ENCODE assay signal across 1 cellular context in the genomic region with DNA sequence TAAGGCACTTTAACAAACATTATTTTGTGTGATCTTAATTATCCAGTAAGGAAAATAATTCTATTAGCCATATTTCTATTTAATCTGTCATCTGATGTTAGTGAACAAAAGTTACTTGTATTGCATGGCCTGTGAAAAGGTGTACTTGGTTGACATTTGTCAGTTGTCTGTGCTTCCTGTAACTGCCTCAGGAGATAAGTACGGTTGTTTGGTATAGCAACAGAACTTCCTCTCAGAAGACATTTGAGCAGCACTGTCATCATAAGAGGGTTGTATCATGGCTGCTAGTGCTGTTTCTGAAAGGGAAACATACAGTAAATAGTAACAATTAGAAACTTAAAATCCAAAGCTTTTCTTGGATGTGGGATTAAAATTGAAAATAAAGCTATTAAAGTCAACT.
A peak's percentile ranks its signal among the peaks of the same experiment; 100 is the strongest.
TF ChIP-seq lines count a peak whose summit lies in the region.

No MANE protein-coding gene starts in this region.

TF ChIP-seq in K562, 482 proteins besides CTCF, POLR2A, EP300 and RAD21 (continued from another document):
- TF ChIP-seq, protein P1, sequence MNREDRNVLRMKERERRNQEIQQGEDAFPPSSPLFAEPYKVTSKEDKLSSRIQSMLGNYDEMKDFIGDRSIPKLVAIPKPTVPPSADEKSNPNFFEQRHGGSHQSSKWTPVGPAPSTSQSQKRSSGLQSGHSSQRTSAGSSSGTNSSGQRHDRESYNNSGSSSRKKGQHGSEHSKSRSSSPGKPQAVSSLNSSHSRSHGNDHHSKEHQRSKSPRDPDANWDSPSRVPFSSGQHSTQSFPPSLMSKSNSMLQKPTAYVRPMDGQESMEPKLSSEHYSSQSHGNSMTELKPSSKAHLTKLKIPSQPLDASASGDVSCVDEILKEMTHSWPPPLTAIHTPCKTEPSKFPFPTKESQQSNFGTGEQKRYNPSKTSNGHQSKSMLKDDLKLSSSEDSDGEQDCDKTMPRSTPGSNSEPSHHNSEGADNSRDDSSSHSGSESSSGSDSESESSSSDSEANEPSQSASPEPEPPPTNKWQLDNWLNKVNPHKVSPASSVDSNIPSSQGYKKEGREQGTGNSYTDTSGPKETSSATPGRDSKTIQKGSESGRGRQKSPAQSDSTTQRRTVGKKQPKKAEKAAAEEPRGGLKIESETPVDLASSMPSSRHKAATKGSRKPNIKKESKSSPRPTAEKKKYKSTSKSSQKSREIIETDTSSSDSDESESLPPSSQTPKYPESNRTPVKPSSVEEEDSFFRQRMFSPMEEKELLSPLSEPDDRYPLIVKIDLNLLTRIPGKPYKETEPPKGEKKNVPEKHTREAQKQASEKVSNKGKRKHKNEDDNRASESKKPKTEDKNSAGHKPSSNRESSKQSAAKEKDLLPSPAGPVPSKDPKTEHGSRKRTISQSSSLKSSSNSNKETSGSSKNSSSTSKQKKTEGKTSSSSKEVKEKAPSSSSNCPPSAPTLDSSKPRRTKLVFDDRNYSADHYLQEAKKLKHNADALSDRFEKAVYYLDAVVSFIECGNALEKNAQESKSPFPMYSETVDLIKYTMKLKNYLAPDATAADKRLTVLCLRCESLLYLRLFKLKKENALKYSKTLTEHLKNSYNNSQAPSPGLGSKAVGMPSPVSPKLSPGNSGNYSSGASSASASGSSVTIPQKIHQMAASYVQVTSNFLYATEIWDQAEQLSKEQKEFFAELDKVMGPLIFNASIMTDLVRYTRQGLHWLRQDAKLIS (CRISPR knock-in tag; IDR thresholded peaks at IDR 0.05) = no peak
- TF ChIP-seq ARID1B (IDR thresholded peaks at IDR 0.05) (no peak), TBL1XR1 (IDR thresholded peaks at IDR 0.05; ENCODE audit: low read length in 2 of 2) (no peak), SOX6 (IDR thresholded peaks at IDR 0.05) (no peak), HDAC2 (IDR thresholded peaks at IDR 0.05) (no peak), ASH1L (IDR thresholded peaks at IDR 0.05; ENCODE audit: borderline replicate concordance, low read depth, partially characterized antibody) (no peak), GABPA (tag; conservative IDR thresholded peaks at IDR 0.05; ENCODE audit: low read depth) (peak; percentile 53), ZNF785 (CRISPR knock-in tag; IDR thresholded peaks at IDR 0.05) (no peak), SMARCA4 (IDR thresholded peaks at IDR 0.05) (0 out of 2 replicates have a peak, but pooled peaks have one; percentile 38), ZZZ3 (IDR thresholded peaks at IDR 0.05) (no peak), KLF13 (tag; IDR thresholded peaks at IDR 0.05; ENCODE audit: borderline replicate concordance, low read depth) (no peak), TCF3 (CRISPR knock-in tag; IDR thresholded peaks at IDR 0.05) (peak; percentile 61), MEIS2 (IDR thresholded peaks at IDR 0.05; ENCODE audit: partially characterized antibody) (peak; percentile 63), BDP1 (IDR thresholded peaks at IDR 0.05; ENCODE audit: insufficient read depth, insufficient read length) (no peak), NFYB (IDR thresholded peaks at IDR 0.05; ENCODE audit: extremely low read depth, insufficient read length) (no peak), SMC3 (conservative IDR thresholded peaks at IDR 0.05; ENCODE audit: insufficient read depth, low read depth, low read length) (no peak), POLR2AphosphoS5 (IDR thresholded peaks at IDR 0.05; ENCODE audit: control insufficient read depth, insufficient read depth, low read depth, low read length) (0 out of 2 replicates have a peak, but pooled peaks have one; percentile 34), ZNF124 (CRISPR knock-in tag; IDR thresholded peaks at IDR 0.05) (no peak), EP400 (IDR thresholded peaks at IDR 0.05) (0 out of 2 replicates have a peak, but pooled peaks have one; percentile 11), DPF2 (IDR thresholded peaks at IDR 0.05) (0 out of 2 replicates have a peak, but pooled peaks have one; percentile 15)
- TF ChIP-seq, protein P2, sequence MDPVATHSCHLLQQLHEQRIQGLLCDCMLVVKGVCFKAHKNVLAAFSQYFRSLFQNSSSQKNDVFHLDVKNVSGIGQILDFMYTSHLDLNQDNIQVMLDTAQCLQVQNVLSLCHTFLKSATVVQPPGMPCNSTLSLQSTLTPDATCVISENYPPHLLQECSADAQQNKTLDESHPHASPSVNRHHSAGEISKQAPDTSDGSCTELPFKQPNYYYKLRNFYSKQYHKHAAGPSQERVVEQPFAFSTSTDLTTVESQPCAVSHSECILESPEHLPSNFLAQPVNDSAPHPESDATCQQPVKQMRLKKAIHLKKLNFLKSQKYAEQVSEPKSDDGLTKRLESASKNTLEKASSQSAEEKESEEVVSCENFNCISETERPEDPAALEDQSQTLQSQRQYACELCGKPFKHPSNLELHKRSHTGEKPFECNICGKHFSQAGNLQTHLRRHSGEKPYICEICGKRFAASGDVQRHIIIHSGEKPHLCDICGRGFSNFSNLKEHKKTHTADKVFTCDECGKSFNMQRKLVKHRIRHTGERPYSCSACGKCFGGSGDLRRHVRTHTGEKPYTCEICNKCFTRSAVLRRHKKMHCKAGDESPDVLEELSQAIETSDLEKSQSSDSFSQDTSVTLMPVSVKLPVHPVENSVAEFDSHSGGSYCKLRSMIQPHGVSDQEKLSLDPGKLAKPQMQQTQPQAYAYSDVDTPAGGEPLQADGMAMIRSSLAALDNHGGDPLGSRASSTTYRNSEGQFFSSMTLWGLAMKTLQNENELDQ (CRISPR knock-in tag; IDR thresholded peaks at IDR 0.05; ENCODE audit: borderline replicate concordance) = no peak
- TF ChIP-seq, protein P3, sequence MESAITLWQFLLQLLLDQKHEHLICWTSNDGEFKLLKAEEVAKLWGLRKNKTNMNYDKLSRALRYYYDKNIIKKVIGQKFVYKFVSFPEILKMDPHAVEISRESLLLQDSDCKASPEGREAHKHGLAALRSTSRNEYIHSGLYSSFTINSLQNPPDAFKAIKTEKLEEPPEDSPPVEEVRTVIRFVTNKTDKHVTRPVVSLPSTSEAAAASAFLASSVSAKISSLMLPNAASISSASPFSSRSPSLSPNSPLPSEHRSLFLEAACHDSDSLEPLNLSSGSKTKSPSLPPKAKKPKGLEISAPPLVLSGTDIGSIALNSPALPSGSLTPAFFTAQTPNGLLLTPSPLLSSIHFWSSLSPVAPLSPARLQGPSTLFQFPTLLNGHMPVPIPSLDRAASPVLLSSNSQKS (CRISPR knock-in tag; IDR thresholded peaks at IDR 0.05) = no peak
- TF ChIP-seq, protein P4, sequence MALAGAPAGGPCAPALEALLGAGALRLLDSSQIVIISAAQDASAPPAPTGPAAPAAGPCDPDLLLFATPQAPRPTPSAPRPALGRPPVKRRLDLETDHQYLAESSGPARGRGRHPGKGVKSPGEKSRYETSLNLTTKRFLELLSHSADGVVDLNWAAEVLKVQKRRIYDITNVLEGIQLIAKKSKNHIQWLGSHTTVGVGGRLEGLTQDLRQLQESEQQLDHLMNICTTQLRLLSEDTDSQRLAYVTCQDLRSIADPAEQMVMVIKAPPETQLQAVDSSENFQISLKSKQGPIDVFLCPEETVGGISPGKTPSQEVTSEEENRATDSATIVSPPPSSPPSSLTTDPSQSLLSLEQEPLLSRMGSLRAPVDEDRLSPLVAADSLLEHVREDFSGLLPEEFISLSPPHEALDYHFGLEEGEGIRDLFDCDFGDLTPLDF (CRISPR knock-in tag; IDR thresholded peaks at IDR 0.05) = no peak
- TF ChIP-seq, protein P5, sequence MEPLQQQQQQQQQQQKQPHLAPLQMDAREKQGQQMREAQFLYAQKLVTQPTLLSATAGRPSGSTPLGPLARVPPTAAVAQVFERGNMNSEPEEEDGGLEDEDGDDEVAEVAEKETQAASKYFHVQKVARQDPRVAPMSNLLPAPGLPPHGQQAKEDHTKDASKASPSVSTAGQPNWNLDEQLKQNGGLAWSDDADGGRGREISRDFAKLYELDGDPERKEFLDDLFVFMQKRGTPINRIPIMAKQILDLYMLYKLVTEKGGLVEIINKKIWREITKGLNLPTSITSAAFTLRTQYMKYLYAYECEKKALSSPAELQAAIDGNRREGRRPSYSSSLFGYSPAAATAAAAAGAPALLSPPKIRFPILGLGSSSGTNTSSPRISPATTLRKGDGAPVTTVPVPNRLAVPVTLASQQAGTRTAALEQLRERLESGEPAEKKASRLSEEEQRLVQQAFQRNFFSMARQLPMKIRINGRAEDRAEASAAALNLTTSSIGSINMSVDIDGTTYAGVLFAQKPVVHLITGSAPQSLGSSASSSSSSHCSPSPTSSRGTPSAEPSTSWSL (CRISPR knock-in tag; IDR thresholded peaks at IDR 0.05; ENCODE audit: borderline replicate concordance) = no peak
- TF ChIP-seq, protein P6, sequence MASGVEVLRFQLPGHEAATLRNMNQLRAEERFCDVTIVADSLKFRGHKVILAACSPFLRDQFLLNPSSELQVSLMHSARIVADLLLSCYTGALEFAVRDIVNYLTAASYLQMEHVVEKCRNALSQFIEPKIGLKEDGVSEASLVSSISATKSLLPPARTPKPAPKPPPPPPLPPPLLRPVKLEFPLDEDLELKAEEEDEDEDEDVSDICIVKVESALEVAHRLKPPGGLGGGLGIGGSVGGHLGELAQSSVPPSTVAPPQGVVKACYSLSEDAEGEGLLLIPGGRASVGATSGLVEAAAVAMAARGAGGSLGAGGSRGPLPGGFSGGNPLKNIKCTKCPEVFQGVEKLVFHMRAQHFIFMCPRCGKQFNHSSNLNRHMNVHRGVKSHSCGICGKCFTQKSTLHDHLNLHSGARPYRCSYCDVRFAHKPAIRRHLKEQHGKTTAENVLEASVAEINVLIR (CRISPR knock-in tag; IDR thresholded peaks at IDR 0.05) = no peak
